Comparison of ENCODE assay signal across 3 cellular contexts in the genomic region with DNA sequence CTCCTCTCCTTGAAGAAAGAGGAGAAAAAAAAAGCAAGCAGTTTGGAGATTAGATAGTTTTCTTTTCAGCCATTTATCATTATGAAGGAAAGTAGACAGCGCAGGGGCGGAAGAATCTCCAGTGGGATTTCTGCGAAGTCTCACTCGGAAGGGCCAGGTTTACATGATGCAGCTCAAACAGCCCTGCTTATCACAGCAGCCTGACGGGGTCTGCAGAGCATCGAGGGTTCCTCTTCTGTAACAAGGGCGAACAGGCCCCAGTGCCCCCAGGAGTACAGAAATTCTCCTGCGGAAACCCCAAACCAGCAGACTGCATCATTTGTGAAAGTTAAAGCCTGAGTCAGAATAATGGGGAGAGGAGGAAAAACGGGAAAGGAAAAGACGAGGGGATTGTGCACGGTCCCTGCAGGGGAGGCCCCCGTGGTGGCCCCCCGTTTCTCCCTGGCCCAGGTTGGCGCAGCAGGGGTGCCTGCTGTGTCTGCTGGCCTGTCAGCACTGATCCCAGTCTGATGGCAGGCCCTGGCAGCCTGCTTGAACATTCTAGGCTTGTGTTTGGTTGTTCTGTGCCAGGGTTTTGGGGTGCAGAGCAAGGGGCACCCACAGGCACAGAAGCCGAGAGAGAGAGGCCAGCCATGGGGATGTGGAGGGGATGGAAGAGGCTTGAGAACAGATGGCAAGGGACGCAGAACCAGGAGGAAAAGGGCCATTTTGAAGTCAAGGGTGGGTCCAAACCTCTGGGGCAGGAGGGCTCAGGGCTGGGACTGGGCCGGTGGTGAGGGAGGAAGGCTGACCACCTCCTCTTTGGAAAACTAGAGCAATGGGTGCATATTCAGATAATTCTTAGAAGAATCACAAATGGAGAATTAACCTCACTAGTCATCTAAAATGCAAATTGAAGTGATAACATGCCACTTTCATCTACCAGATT.
TF ChIP-seq lines count a peak whose summit lies in the region.

No MANE protein-coding gene starts in this region.

TF ChIP-seq in SK-N-SH, 30 proteins besides CTCF, POLR2A, EP300 and RAD21 (continues in another document):
- no peak for TF ChIP-seq GABPA (IDR thresholded peaks at IDR 0.05; ENCODE audit: low read depth)
- no peak for TF ChIP-seq ELF1 (IDR thresholded peaks at IDR 0.05)
- TF ChIP-seq, protein P1, sequence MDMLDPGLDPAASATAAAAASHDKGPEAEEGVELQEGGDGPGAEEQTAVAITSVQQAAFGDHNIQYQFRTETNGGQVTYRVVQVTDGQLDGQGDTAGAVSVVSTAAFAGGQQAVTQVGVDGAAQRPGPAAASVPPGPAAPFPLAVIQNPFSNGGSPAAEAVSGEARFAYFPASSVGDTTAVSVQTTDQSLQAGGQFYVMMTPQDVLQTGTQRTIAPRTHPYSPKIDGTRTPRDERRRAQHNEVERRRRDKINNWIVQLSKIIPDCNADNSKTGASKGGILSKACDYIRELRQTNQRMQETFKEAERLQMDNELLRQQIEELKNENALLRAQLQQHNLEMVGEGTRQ (IDR thresholded peaks at IDR 0.05; ENCODE audit: borderline replicate concordance, low read depth, low read length): no peak
- no peak for TF ChIP-seq FOSL2 (IDR thresholded peaks at IDR 0.05; ENCODE audit: borderline replicate concordance, low read depth)
- TF ChIP-seq FOXM1 (IDR thresholded peaks at IDR 0.05; ENCODE audit: low read depth): no peak
- no peak for TF ChIP-seq SIN3A (IDR thresholded peaks at IDR 0.05; ENCODE audit: borderline replicate concordance, low read depth, low read length)
- TF ChIP-seq NRF1 (IDR thresholded peaks at IDR 0.05; ENCODE audit: low read depth, low read length): no peak
- TF ChIP-seq, protein P2, sequence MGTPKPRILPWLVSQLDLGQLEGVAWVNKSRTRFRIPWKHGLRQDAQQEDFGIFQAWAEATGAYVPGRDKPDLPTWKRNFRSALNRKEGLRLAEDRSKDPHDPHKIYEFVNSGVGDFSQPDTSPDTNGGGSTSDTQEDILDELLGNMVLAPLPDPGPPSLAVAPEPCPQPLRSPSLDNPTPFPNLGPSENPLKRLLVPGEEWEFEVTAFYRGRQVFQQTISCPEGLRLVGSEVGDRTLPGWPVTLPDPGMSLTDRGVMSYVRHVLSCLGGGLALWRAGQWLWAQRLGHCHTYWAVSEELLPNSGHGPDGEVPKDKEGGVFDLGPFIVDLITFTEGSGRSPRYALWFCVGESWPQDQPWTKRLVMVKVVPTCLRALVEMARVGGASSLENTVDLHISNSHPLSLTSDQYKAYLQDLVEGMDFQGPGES (IDR thresholded peaks at IDR 0.05; ENCODE audit: low read depth, low read length): no peak
- no peak for TF ChIP-seq ZBTB33 (IDR thresholded peaks at IDR 0.05; ENCODE audit: borderline replicate concordance, low read depth)
- TF ChIP-seq, protein P3, sequence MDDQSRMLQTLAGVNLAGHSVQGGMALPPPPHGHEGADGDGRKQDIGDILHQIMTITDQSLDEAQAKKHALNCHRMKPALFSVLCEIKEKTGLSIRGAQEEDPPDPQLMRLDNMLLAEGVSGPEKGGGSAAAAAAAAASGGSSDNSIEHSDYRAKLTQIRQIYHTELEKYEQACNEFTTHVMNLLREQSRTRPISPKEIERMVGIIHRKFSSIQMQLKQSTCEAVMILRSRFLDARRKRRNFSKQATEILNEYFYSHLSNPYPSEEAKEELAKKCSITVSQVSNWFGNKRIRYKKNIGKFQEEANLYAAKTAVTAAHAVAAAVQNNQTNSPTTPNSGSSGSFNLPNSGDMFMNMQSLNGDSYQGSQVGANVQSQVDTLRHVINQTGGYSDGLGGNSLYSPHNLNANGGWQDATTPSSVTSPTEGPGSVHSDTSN (IDR thresholded peaks at IDR 0.05): no peak
- TF ChIP-seq MEF2A (IDR thresholded peaks at IDR 0.05; ENCODE audit: borderline replicate concordance, low read depth): no peak
- TF ChIP-seq SMC3 (IDR thresholded peaks at IDR 0.05; ENCODE audit: low read depth, low read length): no peak
- no peak for TF ChIP-seq TCF12 (IDR thresholded peaks at IDR 0.05)

TF ChIP-seq in SK-N-SH treated with all-trans-retinoic acid at 6 μM for 48 hours, 23 proteins besides CTCF, POLR2A, EP300 and RAD21:
- TF ChIP-seq PPARA (CRISPR knock-in tag; IDR thresholded peaks at IDR 0.05; ENCODE audit: borderline replicate concordance) (no peak), RARB (CRISPR knock-in tag; IDR thresholded peaks at IDR 0.05) (no peak), ZFP30 (CRISPR knock-in tag; IDR thresholded peaks at IDR 0.05) (no peak), PATZ1 (CRISPR knock-in tag; IDR thresholded peaks at IDR 0.05; ENCODE audit: borderline replicate concordance) (no peak), ZC3H10 (CRISPR knock-in tag; IDR thresholded peaks at IDR 0.05) (no peak), OSR1 (CRISPR knock-in tag; IDR thresholded peaks at IDR 0.05) (no peak), ZFP3 (CRISPR knock-in tag; IDR thresholded peaks at IDR 0.05) (no peak), CSRNP3 (CRISPR knock-in tag; IDR thresholded peaks at IDR 0.05) (no peak), GLIS3 (CRISPR knock-in tag; IDR thresholded peaks at IDR 0.05) (no peak), BACH2 (CRISPR knock-in tag; IDR thresholded peaks at IDR 0.05; ENCODE audit: borderline replicate concordance) (no peak), ZNF565 (CRISPR knock-in tag; conservative IDR thresholded peaks at IDR 0.05; ENCODE audit: low read depth) (no peak)
- TF ChIP-seq, protein P4, sequence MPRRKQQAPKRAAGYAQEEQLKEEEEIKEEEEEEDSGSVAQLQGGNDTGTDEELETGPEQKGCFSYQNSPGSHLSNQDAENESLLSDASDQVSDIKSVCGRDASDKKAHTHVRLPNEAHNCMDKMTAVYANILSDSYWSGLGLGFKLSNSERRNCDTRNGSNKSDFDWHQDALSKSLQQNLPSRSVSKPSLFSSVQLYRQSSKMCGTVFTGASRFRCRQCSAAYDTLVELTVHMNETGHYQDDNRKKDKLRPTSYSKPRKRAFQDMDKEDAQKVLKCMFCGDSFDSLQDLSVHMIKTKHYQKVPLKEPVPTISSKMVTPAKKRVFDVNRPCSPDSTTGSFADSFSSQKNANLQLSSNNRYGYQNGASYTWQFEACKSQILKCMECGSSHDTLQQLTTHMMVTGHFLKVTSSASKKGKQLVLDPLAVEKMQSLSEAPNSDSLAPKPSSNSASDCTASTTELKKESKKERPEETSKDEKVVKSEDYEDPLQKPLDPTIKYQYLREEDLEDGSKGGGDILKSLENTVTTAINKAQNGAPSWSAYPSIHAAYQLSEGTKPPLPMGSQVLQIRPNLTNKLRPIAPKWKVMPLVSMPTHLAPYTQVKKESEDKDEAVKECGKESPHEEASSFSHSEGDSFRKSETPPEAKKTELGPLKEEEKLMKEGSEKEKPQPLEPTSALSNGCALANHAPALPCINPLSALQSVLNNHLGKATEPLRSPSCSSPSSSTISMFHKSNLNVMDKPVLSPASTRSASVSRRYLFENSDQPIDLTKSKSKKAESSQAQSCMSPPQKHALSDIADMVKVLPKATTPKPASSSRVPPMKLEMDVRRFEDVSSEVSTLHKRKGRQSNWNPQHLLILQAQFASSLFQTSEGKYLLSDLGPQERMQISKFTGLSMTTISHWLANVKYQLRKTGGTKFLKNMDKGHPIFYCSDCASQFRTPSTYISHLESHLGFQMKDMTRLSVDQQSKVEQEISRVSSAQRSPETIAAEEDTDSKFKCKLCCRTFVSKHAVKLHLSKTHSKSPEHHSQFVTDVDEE (CRISPR knock-in tag; IDR thresholded peaks at IDR 0.05): no peak

TF ChIP-seq in HepG2, 621 proteins besides CTCF, POLR2A, EP300 and RAD21 (continues in another document):
- no peak for TF ChIP-seq ZFX (CRISPR knock-in tag; IDR thresholded peaks at IDR 0.05; ENCODE audit: low read depth)
- no peak for TF ChIP-seq KAT7 (CRISPR knock-in tag; IDR thresholded peaks at IDR 0.05; ENCODE audit: borderline replicate concordance)
- TF ChIP-seq ATAD3A (CRISPR knock-in tag; IDR thresholded peaks at IDR 0.05): no peak
- no peak for TF ChIP-seq BORCS8-MEF2B (CRISPR knock-in tag; IDR thresholded peaks at IDR 0.05)
- no peak for TF ChIP-seq ZNF160 (CRISPR knock-in tag; IDR thresholded peaks at IDR 0.05)
- no peak for TF ChIP-seq FIP1L1 (IDR thresholded peaks at IDR 0.05; ENCODE audit: borderline replicate concordance, insufficient read depth, low read depth, low read length)
- TF ChIP-seq ZHX2 (IDR thresholded peaks at IDR 0.05; ENCODE audit: low read depth): no peak
- no peak for TF ChIP-seq ZHX2 (CRISPR knock-in tag; IDR thresholded peaks at IDR 0.05; ENCODE audit: borderline replicate concordance)
- TF ChIP-seq ZNF747 (CRISPR knock-in tag; IDR thresholded peaks at IDR 0.05; ENCODE audit: borderline replicate concordance): no peak
- no peak for TF ChIP-seq CHD2 (IDR thresholded peaks at IDR 0.05; ENCODE audit: low read depth, low read length)
- no peak for TF ChIP-seq NR0B2 (CRISPR knock-in tag; IDR thresholded peaks at IDR 0.05)
- TF ChIP-seq BRD4 (CRISPR knock-in tag; IDR thresholded peaks at IDR 0.05): no peak
- no peak for TF ChIP-seq ARID4A (CRISPR knock-in tag; IDR thresholded peaks at IDR 0.05; ENCODE audit: borderline replicate concordance)
- TF ChIP-seq KLF13 (CRISPR knock-in tag; IDR thresholded peaks at IDR 0.05): no peak
- TF ChIP-seq, protein P5, sequence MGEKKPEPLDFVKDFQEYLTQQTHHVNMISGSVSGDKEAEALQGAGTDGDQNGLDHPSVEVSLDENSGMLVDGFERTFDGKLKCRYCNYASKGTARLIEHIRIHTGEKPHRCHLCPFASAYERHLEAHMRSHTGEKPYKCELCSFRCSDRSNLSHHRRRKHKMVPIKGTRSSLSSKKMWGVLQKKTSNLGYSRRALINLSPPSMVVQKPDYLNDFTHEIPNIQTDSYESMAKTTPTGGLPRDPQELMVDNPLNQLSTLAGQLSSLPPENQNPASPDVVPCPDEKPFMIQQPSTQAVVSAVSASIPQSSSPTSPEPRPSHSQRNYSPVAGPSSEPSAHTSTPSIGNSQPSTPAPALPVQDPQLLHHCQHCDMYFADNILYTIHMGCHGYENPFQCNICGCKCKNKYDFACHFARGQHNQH (CRISPR knock-in tag; IDR thresholded peaks at IDR 0.05): no peak
